Comparison of ENCODE assay signal across 8 cellular contexts in the genomic region with DNA sequence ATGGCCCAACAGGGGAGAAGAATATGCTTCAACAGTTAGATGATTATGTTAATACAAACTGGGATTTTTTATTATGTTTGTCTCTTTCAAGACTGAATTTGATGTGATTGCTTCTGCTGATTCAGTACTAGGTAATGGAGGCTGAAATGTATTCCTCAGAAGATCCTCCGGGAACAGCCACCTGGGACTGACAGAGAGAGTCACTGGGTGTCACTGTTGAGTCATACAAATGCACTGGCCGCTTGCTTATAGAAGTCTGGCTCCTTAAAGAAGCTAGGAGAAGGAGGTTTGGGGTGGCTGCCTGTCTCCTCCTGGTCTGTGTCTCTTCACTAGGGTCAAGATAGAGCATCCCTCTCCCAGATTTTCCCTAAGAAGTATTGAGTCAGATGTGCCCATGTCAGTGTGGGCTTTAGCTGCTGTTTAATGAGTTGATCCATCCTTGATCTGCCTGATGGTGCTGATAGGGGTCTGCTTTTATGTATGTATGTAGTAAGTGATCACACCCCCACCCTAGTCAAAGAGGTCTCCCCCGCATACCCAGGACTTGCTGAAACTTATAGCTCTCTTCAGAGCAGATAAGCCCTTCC.
DNase-seq lines count a peak whose midpoint lies in the region; ATAC-seq and TF ChIP-seq lines count a peak whose summit lies in the region.

No MANE protein-coding gene starts in this region.

- H3K4me3 ChIP-seq in RWPE2 (ENCODE audit: severe bottlenecking) = no peak overlapping the region

- TF ChIP-seq CTCF in RWPE2 (IDR thresholded peaks at IDR 0.05; ENCODE audit: poor library complexity, severe bottlenecking) = peak; percentile 83

- H3K4me1 ChIP-seq in RWPE2 (ENCODE audit: insufficient read depth, poor library complexity, severe bottlenecking) = no peaks in the 10 kb centered on the region

- no peaks in the 10 kb centered on the region for H3K27me3 ChIP-seq in RWPE2 (ENCODE audit: insufficient read depth, poor library complexity, severe bottlenecking)

- H3K9me3 ChIP-seq in RWPE2 (ENCODE audit: severe bottlenecking) = no peaks in the 10 kb centered on the region

- ATAC-seq in RWPE2 (ENCODE audit: low read depth) (peak; percentile 86), HG03342 (IDR thresholded peaks at IDR 0.05; ENCODE audit: unreplicated experiment) (no peak), HG03095 (IDR thresholded peaks at IDR 0.05; ENCODE audit: unreplicated experiment) (no peak)

- no peaks in the 10 kb centered on the region for H3K36me3 ChIP-seq in RWPE2 (ENCODE audit: low read depth)

- H3K27ac ChIP-seq in RWPE2 (ENCODE audit: poor library complexity, severe bottlenecking) = no peak overlapping the region

- DNase-seq in AG20443 (ENCODE audit: low spot score) (peak; percentile 57), HT-29 (ENCODE audit: low spot score) (peak; percentile 59), RWPE2 (ENCODE audit: low spot score) (no peak), glomerular visceral epithelial cell (ENCODE audit: extremely low spot score) (peak; percentile 74), stromal cell of bone marrow (ENCODE audit: low read depth) (peak; percentile 23)
- DNase-seq in activated CD4-positive, alpha-beta T cell treated with anti-CD3 and anti-CD28 coated beads for 1 hour = no peak

Comparison
In these comparisons a context has a peak if more than half of its experiments do, and no peak if none do; other contexts are left out.
1. DNase-seq: peak in AG20443 (single experiment), HT-29 (single experiment), glomerular visceral epithelial cell (single experiment) and stromal cell of bone marrow (single experiment); none in RWPE2 (single experiment) and activated CD4-positive, alpha-beta T cell treated with anti-CD3 and anti-CD28 coated beads for 1 hour (single experiment).